ENCODE assay signal across 10 cellular contexts in the genomic region with DNA sequence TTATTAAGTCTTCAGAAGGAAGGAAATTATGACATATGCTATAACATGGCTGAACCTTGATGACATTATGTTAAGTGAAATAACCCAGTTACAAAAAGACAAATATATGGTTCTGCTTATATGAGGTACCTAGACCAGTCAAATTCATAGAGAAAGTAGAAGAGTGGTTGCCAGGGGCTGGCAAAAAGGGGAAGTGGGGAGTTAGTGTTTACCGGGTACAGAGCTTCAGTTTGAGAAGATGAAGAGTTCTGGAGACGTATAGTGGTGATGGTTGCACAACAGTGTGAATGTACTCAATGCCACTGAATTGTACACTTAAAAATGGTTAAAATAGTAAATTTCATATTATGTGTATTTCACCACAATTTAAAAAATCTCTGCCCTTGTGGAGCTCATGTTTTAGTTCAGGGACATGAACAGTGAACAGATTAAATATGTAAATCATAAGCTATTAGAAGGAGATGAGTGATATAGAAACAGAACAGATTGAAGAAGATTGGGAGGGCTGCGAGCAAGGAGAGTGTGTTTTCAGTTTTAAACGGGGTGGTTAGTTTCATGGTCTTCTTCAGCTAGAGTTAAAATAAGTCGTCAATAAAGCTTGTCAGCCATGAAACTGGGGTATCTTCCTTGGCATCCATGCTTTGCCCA.
DNase-seq lines count a peak whose midpoint lies in the region; ATAC-seq and TF ChIP-seq lines count a peak whose summit lies in the region.
"Had no signal": no experiment of that assay in that cellular context is flagged by ENCODE, and none has a peak within 500 bp of the region (broad histone marks: within the 10 kb centered on the region; RNA-seq: fewer than 3 reads in every experiment).

No MANE protein-coding gene starts in this region.

- no peaks in the 10 kb centered on the region for H3K9me2 ChIP-seq in DOHH2 (replicated peaks; ENCODE audit: control insufficient read depth, low read length)

- TF ChIP-seq CTCF in DOHH2 (IDR thresholded peaks at IDR 0.05; ENCODE audit: low read depth, low read length, poor library complexity, severe bottlenecking): no peak

- H3K4me1 ChIP-seq in DOHH2 (ENCODE audit: control insufficient read depth, low read length): peaks cover 18% of the 10 kb centered on the region
- H3K4me1 ChIP-seq: gastrocnemius medialis had no signal

- no peak overlapping the region for H3K27ac ChIP-seq in DOHH2 (ENCODE audit: low read depth, low read length)
- H3K27ac ChIP-seq: body of pancreas, gastrocnemius medialis had no signal

- no peaks in the 10 kb centered on the region for H3K36me3 ChIP-seq in DOHH2 (ENCODE audit: control insufficient read depth, low read length)
- H3K36me3 ChIP-seq: gastrocnemius medialis had no signal

- peak; percentile 59 for DNase-seq in OCI-M1 (lab: John Stamatoyannopoulos, UW)
- no peak for DNase-seq in A172 (ENCODE audit: low spot score)
- no peak for DNase-seq in superior temporal gyrus (ENCODE audit: extremely low spot score)
- no peak for DNase-seq in NCI-H748 (lab: John Stamatoyannopoulos, UW; ENCODE audit: unreplicated experiment)
- DNase-seq in activated T-cell treated with anti-CD3 and anti-CD28 coated beads, Interleukin-2, amount 50 U/mL, for 48 hours: no peak
- DNase-seq: gastrocnemius medialis had no signal

- peak overlapping the region; percentile 43 for H3K4me2 ChIP-seq in DOHH2 (ENCODE audit: low read length)

- peak overlapping the region; percentile 18; the same call in 1 of the 2 replicates for H3K4me3 ChIP-seq in DOHH2 (ENCODE audit: low read length)
- H3K4me3 ChIP-seq: body of pancreas, gastrocnemius medialis had no signal

- H3K79me2 ChIP-seq in DOHH2 (ENCODE audit: control insufficient read depth, low read length): no peaks in the 10 kb centered on the region

- H4K20me1 ChIP-seq in DOHH2 (ENCODE audit: control insufficient read depth, insufficient read depth, low read depth, low read length): no peaks in the 10 kb centered on the region

- no peaks in the 10 kb centered on the region for H3K27me3 ChIP-seq in DOHH2 (ENCODE audit: control insufficient read depth, low read length)
- H3K27me3 ChIP-seq: body of pancreas, gastrocnemius medialis had no signal

- no peaks in the 10 kb centered on the region for H3K9me3 ChIP-seq in DOHH2 (ENCODE audit: control insufficient read depth, insufficient read depth, low read length)
- H3K9me3 ChIP-seq: body of pancreas, gastrocnemius medialis had no signal

- no peaks in the 10 kb centered on the region for H3F3A ChIP-seq in DOHH2 (ENCODE audit: control insufficient read depth, insufficient read depth)

- ATAC-seq in GM21360 (IDR thresholded peaks at IDR 0.05; ENCODE audit: unreplicated experiment) (peak; percentile 60), HG03135 (IDR thresholded peaks at IDR 0.05; ENCODE audit: unreplicated experiment) (peak; percentile 45)
- ATAC-seq: body of pancreas, gastrocnemius medialis had no signal
